7 cellular contexts compared by ENCODE assay signal in genomic region chr12:14256555-14257169, GRCh38.
A peak's percentile ranks its signal among the peaks of the same experiment; 100 is the strongest.
DNase-seq lines count a peak whose midpoint lies in the region; ATAC-seq and TF ChIP-seq lines count a peak whose summit lies in the region.

No MANE protein-coding gene starts in this region.

- in situ Hi-C loops in transverse colon (cut with MboI; ENCODE audit: low pct_ligation_motif_present in 1 of 4, low pct_unique_long_range_greater_than_20kb in 1 of 4, low sequenced_read_pairs in 3 of 4): loop anchor here in 1 of 4 donors (25.0 kb wide), 1 partner anchor 106 kb away; the partner anchor contains the start of gene ATF7IP

- ATAC-seq in GM18517 (IDR thresholded peaks at IDR 0.05; ENCODE audit: unreplicated experiment): peak; percentile 54
- ATAC-seq in SK-N-SH treated with all-trans-retinoic acid at 6 μM for 48 hours: peak; percentile 51; the same call in 2 of the 3 replicates
- ATAC-seq in Right ventricle myocardium inferior: peak; percentile 71

- peak; percentile 92 for DNase-seq in Jurkat, Clone E6-1 (ENCODE audit: low read depth, low spot score)
- DNase-seq in activated naive CD8-positive, alpha-beta T cell treated with anti-CD3 and anti-CD28 coated beads for 36 hours: peak; percentile 72
- peak; percentile 86 for DNase-seq in Right ventricle myocardium inferior (ENCODE audit: missing footprints)
- DNase-seq in posterior cingulate gyrus: peak in 9 of 10 donors; percentile 47 to 94 (median 71)
- DNase-seq in transverse colon: peak; percentile 77

- H3K9me3 Mint-ChIP-seq in activated naive CD8-positive, alpha-beta T cell treated with anti-CD3 and anti-CD28 coated beads for 36 hours: peaks cover 17% of the 10 kb centered on the region

- peaks cover 22 to 56% (median 36%) of the 10 kb centered on the region in 4 donors for H3K4me1 ChIP-seq in transverse colon

- H3K36me3 ChIP-seq in transverse colon: no peaks in the 10 kb centered on the region

- no peak for TF ChIP-seq POLR2A in transverse colon (IDR thresholded peaks at IDR 0.05)

- peak overlapping the region; percentile 81 to 89 (median 86) for H3K27ac ChIP-seq in transverse colon

- intact Hi-C loops in Right ventricle myocardium inferior (cut with DNase I) (loop anchor here (1.0 to 5.0 kb wide), 4 partner anchors 109 to 516 kb away; partner anchors contain the start of gene ATF7IP), posterior cingulate gyrus (cut with DNase I) (loop anchor here (1.0 to 2.0 kb wide), 2 partner anchors 109 to 162 kb away; partner anchors contain the start of gene ATF7IP), transverse colon (cut with DNase I; ENCODE audit: low total_unique reads) (loop anchor here (5.0 kb wide), 1 partner anchor 111 kb away; the partner anchor contains the start of gene ATF7IP)

- H3K27ac Mint-ChIP-seq in activated naive CD8-positive, alpha-beta T cell treated with anti-CD3 and anti-CD28 coated beads for 36 hours: peak overlapping the region; percentile 96

- WGBS in transverse colon (ENCODE audit: low coverage in 1 of 2), 2 donors: 61 to 74% methylated on average over 11 to 15 of the region's 15 CpGs

- no peaks in the 10 kb centered on the region for H3K27me3 Mint-ChIP-seq in activated naive CD8-positive, alpha-beta T cell treated with anti-CD3 and anti-CD28 coated beads for 36 hours

- H3K4me3 Mint-ChIP-seq in activated naive CD8-positive, alpha-beta T cell treated with anti-CD3 and anti-CD28 coated beads for 36 hours: peak overlapping the region; percentile 22

- H3K4me3 ChIP-seq in Jurkat, Clone E6-1 (ENCODE audit: low read length): 0 out of 2 replicates have a peak overlapping the region, but pooled peaks have one; percentile 7
- no peak overlapping the region for H3K4me3 ChIP-seq in transverse colon

- no peaks in the 10 kb centered on the region for H3K27me3 ChIP-seq in transverse colon

- H3K9me3 ChIP-seq in transverse colon: no peaks in the 10 kb centered on the region

- H3K36me3 Mint-ChIP-seq in activated naive CD8-positive, alpha-beta T cell treated with anti-CD3 and anti-CD28 coated beads for 36 hours: peaks cover 28% of the 10 kb centered on the region

- TF ChIP-seq EP300 in transverse colon (IDR thresholded peaks at IDR 0.05; ENCODE audit: low read depth): no peak

- peaks cover 51% of the 10 kb centered on the region for H3K4me1 Mint-ChIP-seq in activated naive CD8-positive, alpha-beta T cell treated with anti-CD3 and anti-CD28 coated beads for 36 hours

- peak; percentile 58 to 83 (median 65) for TF ChIP-seq CTCF in transverse colon (IDR thresholded peaks at IDR 0.05)

TF ChIP-seq in SK-N-SH treated with all-trans-retinoic acid at 6 μM for 48 hours, 23 proteins besides CTCF, POLR2A, EP300 and RAD21:
- TF ChIP-seq ESRRG (CRISPR knock-in tag; IDR thresholded peaks at IDR 0.05): no peak
- no peak for TF ChIP-seq ZNF8 (CRISPR knock-in tag; IDR thresholded peaks at IDR 0.05)
- no peak for TF ChIP-seq ZNF565 (CRISPR knock-in tag; conservative IDR thresholded peaks at IDR 0.05; ENCODE audit: low read depth)
